ENCODE assay signal across 8 cellular contexts in the genomic region with DNA sequence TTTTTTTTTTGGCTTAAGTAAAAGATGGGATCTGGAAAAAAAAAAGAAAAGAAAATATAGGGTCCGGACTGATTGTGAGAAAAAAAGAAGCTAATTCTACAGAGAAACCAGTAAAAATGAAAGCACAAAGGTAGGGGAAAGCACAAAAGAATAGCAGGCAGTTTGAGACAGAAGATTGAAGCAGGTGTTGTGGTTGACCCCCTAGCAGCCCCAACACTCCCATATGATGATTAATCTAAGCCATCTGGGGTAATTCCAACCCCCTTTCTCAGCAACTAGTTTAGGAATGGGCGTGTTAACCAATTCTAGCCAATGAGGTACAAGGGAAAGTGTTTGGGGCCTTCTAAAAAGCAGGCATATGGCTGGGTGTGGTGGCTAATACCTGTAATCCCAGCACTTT.
A peak's percentile ranks its signal among the peaks of the same experiment; 100 is the strongest.
DNase-seq lines count a peak whose midpoint lies in the region; ATAC-seq, FAIRE-seq and TF ChIP-seq lines count a peak whose summit lies in the region.

No MANE protein-coding gene starts in this region.

- no peaks in the 10 kb centered on the region for H4K20me1 ChIP-seq in GM12878 (ENCODE audit: control insufficient read depth, insufficient read depth)

- peaks cover 32% of the 10 kb centered on the region for H3K4me1 ChIP-seq in GM12878 (ENCODE audit: control insufficient read depth, insufficient read depth, low read length)

- peak overlapping the region; percentile 86 for H3K27ac ChIP-seq in GM12878 (ENCODE audit: control insufficient read depth, insufficient read depth)

- no peaks in the 10 kb centered on the region for H3K27me3 ChIP-seq in GM12878 (replicated peaks in 1 of 2; ENCODE audit: control insufficient read depth in 2 of 2, insufficient read depth in 2 of 2, low read length in 1 of 2)

- DNase-seq in GM12878 (ENCODE audit: low read depth, low spot score): peak; percentile 75
- DNase-seq in ACHN: no peak
- DNase-seq in CD1c-positive myeloid dendritic cell (ENCODE audit: extremely low spot score): no peak
- DNase-seq in central memory CD4-positive, alpha-beta T cell: no peak
- DNase-seq in NCI-H446 (lab: John Stamatoyannopoulos, UW): no peak

- TF ChIP-seq POLR2A in GM12878 (IDR thresholded peaks at IDR 0.05; ENCODE audit: low read depth, low read length): no peak

- 0 out of 2 replicates have a peak overlapping the region, but pooled peaks have one; percentile 9 for H3K9ac ChIP-seq in GM12878 (ENCODE audit: control insufficient read depth, insufficient read depth, low read length)

- H3K4me3 ChIP-seq in GM12878: no peak overlapping the region

- intact Hi-C loops in GM12878 (cut with micrococcal nuclease; ENCODE audit: unreplicated experiment): loop anchor here (2.0 to 5.0 kb wide), 2 partner anchors 63 to 1175 kb away; no protein-coding TSS in a partner anchor

- peak; percentile 68 for ATAC-seq in GM18861 (IDR thresholded peaks at IDR 0.05; ENCODE audit: unreplicated experiment)
- peak; percentile 75 for ATAC-seq in GM21390 (IDR thresholded peaks at IDR 0.05; ENCODE audit: unreplicated experiment)
- ATAC-seq in HG03196 (IDR thresholded peaks at IDR 0.05; ENCODE audit: unreplicated experiment): peak; percentile 79
- ATAC-seq in GM12878: peak; percentile 85

- FAIRE-seq in GM12878 (lab: Jason Lieb, UNC): peak; percentile 76

- H3K4me2 ChIP-seq in GM12878 (ENCODE audit: control insufficient read depth, insufficient read depth): no peak overlapping the region; the same call in 1 of the 2 replicates

- no TSS peak for BruUV-seq in GM12878 (replicated peaks; lab: Mats Ljungman, UMichigan)

- peaks cover 0 to 7% of the 10 kb centered on the region in 2 experiments; a peak in 2 of 4 replicates for H3K36me3 ChIP-seq in GM12878 (ENCODE audit: control insufficient read depth in 2 of 2, insufficient read depth in 2 of 2, low read length in 1 of 2)

- peak; percentile 84 to 88; a peak in 3 of 4 replicates for TF ChIP-seq EP300 in GM12878 (IDR thresholded peaks at IDR 0.05; ENCODE audit: borderline replicate concordance in 1 of 2, control insufficient read depth in 1 of 2, low read depth in 2 of 2, low read length in 2 of 2)

- no peak for TF ChIP-seq CTCF in GM12878 (IDR thresholded peaks at IDR 0.05 in 2 of 3, conservative IDR thresholded peaks at IDR 0.05 in 1 of 3; ENCODE audit: control insufficient read depth in 2 of 3, extremely low read depth in 1 of 3, insufficient read depth in 1 of 3, low read depth in 3 of 3, low read length in 3 of 3)

- H3K9me3 ChIP-seq in GM12878 (replicated peaks; ENCODE audit: control insufficient read depth, insufficient read depth, low read length): no peaks in the 10 kb centered on the region; the same call in 2 of the 3 replicates

- WGBS in GM12878 (ENCODE audit: insufficient coverage, insufficient replicate concordance, low lambda C conversion rate, missing lambda C conversion rate): 0% methylated on average over 2 of the region's 2 CpGs

- no peaks in the 10 kb centered on the region for H3K79me2 ChIP-seq in GM12878 (ENCODE audit: control insufficient read depth, insufficient read depth, low read length)

- H2AFZ ChIP-seq in GM12878 (ENCODE audit: control insufficient read depth, low read depth, low read length): no peak overlapping the region

- in situ Hi-C loops in GM12878 (cut with MboI) (loop anchor here (5.0 kb wide), 1 partner anchor 115 kb away; no protein-coding TSS in a partner anchor), ACHN (cut with HindIII; ENCODE audit: low pct_ligation_motif_present, low pct_unique_long_range_greater_than_20kb, low sequenced_read_pairs) (no loop called here)

- 0 out of 2 replicates have a peak, but pooled peaks have one; percentile 1 for TF ChIP-seq RAD21 in GM12878 (IDR thresholded peaks at IDR 0.05; ENCODE audit: insufficient read depth, low read depth, low read length)

- RAD21 ChIA-PET in GM12878 (lab: Charles Lee; ENCODE audit: unreplicated experiment): interaction anchor here (0.9 to 2.4 kb wide), 7 partner anchors 11 to 76 kb away, joined by 3 to 10 read pairs (median 4); no protein-coding TSS in a partner anchor

- SMC1A ChIA-PET in GM12878 (lab: Charles Lee; ENCODE audit: uncharacterized antibody, unreplicated experiment): interaction anchor here (0.8 to 2.7 kb wide), 7 partner anchors 28 to 124 kb away, joined by 3 to 10 read pairs (median 5); no protein-coding TSS in a partner anchor

- POLR2A ChIA-PET in GM12878 (lab: Charles Lee): interaction anchor here (0.6 to 2.0 kb wide), 7 partner anchors 56 to 376 kb away, joined by 3 to 8 read pairs (median 4); no protein-coding TSS in a partner anchor

- CTCF ChIA-PET in GM12878 (lab: Yijun Ruan, JAX): interaction anchor here (1.1 to 2.1 kb wide), 4 partner anchors 17 to 123 kb away, joined by 3 to 8 read pairs (median 6); a partner anchor contains a TSS

TF ChIP-seq in GM12878, 131 proteins besides CTCF, POLR2A, EP300 and RAD21 (continues in another document):
- TF ChIP-seq, protein P1, sequence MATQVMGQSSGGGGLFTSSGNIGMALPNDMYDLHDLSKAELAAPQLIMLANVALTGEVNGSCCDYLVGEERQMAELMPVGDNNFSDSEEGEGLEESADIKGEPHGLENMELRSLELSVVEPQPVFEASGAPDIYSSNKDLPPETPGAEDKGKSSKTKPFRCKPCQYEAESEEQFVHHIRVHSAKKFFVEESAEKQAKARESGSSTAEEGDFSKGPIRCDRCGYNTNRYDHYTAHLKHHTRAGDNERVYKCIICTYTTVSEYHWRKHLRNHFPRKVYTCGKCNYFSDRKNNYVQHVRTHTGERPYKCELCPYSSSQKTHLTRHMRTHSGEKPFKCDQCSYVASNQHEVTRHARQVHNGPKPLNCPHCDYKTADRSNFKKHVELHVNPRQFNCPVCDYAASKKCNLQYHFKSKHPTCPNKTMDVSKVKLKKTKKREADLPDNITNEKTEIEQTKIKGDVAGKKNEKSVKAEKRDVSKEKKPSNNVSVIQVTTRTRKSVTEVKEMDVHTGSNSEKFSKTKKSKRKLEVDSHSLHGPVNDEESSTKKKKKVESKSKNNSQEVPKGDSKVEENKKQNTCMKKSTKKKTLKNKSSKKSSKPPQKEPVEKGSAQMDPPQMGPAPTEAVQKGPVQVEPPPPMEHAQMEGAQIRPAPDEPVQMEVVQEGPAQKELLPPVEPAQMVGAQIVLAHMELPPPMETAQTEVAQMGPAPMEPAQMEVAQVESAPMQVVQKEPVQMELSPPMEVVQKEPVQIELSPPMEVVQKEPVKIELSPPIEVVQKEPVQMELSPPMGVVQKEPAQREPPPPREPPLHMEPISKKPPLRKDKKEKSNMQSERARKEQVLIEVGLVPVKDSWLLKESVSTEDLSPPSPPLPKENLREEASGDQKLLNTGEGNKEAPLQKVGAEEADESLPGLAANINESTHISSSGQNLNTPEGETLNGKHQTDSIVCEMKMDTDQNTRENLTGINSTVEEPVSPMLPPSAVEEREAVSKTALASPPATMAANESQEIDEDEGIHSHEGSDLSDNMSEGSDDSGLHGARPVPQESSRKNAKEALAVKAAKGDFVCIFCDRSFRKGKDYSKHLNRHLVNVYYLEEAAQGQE (IDR thresholded peaks at IDR 0.05; ENCODE audit: low read depth, low read length): no peak
- TF ChIP-seq, protein P2, sequence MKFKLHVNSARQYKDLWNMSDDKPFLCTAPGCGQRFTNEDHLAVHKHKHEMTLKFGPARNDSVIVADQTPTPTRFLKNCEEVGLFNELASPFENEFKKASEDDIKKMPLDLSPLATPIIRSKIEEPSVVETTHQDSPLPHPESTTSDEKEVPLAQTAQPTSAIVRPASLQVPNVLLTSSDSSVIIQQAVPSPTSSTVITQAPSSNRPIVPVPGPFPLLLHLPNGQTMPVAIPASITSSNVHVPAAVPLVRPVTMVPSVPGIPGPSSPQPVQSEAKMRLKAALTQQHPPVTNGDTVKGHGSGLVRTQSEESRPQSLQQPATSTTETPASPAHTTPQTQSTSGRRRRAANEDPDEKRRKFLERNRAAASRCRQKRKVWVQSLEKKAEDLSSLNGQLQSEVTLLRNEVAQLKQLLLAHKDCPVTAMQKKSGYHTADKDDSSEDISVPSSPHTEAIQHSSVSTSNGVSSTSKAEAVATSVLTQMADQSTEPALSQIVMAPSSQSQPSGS (IDR thresholded peaks at IDR 0.05; ENCODE audit: low read length): peak; percentile 91
- TF ChIP-seq ZZZ3 (IDR thresholded peaks at IDR 0.05; ENCODE audit: control insufficient read depth, insufficient read length, low read depth) (no peak), WRNIP1 (IDR thresholded peaks at IDR 0.05; ENCODE audit: borderline replicate concordance, low read depth, low read length) (no peak), BRCA1 (IDR thresholded peaks at IDR 0.05; ENCODE audit: low read depth, low read length) (no peak), TARDBP (IDR thresholded peaks at IDR 0.05; ENCODE audit: borderline replicate concordance) (no peak), JUNB (IDR thresholded peaks at IDR 0.05) (peak; percentile 90), TCF12 (IDR thresholded peaks at IDR 0.05; ENCODE audit: low read depth, low read length) (peak; percentile 99), SRF (IDR thresholded peaks at IDR 0.05; ENCODE audit: low read depth in 2 of 2, low read length in 2 of 2) (no peak), SMAD5 (IDR thresholded peaks at IDR 0.05; ENCODE audit: low read depth) (no peak), POLR2AphosphoS2 (IDR thresholded peaks at IDR 0.05; ENCODE audit: low read depth, low read length) (no peak), ATF7 (IDR thresholded peaks at IDR 0.05; ENCODE audit: low read depth) (peak; percentile 67), RBBP5 (conservative IDR thresholded peaks at IDR 0.05) (no peak), BHLHE40 (IDR thresholded peaks at IDR 0.05; ENCODE audit: borderline replicate concordance in 1 of 2, low read depth in 2 of 2, low read length in 1 of 2) (0 out of 4 replicates have a peak, but pooled peaks of 1 of the 2 experiments have one; percentile 8)
- TF ChIP-seq, protein P3, sequence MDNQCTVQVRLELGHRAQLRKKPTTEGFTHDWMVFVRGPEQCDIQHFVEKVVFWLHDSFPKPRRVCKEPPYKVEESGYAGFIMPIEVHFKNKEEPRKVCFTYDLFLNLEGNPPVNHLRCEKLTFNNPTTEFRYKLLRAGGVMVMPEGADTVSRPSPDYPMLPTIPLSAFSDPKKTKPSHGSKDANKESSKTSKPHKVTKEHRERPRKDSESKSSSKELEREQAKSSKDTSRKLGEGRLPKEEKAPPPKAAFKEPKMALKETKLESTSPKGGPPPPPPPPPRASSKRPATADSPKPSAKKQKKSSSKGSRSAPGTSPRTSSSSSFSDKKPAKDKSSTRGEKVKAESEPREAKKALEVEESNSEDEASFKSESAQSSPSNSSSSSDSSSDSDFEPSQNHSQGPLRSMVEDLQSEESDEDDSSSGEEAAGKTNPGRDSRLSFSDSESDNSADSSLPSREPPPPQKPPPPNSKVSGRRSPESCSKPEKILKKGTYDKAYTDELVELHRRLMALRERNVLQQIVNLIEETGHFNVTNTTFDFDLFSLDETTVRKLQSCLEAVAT (IDR thresholded peaks at IDR 0.05): 0 out of 2 replicates have a peak, but pooled peaks have one; percentile 31
